In genomic region chr4:7802093-7802726, GRCh38 we compare ENCODE assay signal across 8 cellular contexts.
DNase-seq lines count a peak whose midpoint lies in the region; ATAC-seq lines count a peak whose summit lies in the region.

No MANE protein-coding gene starts in this region.

- ATAC-seq in GM19035 (IDR thresholded peaks at IDR 0.05; ENCODE audit: unreplicated experiment) (peak; percentile 92), HG03378 (IDR thresholded peaks at IDR 0.05; ENCODE audit: unreplicated experiment) (peak; percentile 86)
- ATAC-seq in activated CD8-positive, alpha-beta T cell treated with anti-CD3 and anti-CD28 coated beads, Interleukin-2, amount 10 ng/mL, durations not matched to agents 7 days and 5 days, result peak; percentile 88

- no peak overlapping the region for H2BK15ac ChIP-seq in mesenchymal stem cell (ENCODE audit: low read depth, poor library complexity, severe bottlenecking)

- H3K27me3 ChIP-seq in mesenchymal stem cell (ENCODE audit: control insufficient read depth in 1 of 2, insufficient read depth in 1 of 2, low read length in 2 of 2), result no peaks in the 10 kb centered on the region

- H3K27ac Mint-ChIP-seq in activated CD8-positive, alpha-beta T cell treated with anti-CD3 and anti-CD28 coated beads, Interleukin-2, amount 10 ng/mL, durations not matched to agents 7 days and 5 days, result no peak overlapping the region

- peaks cover 8% of the 10 kb centered on the region for H3K4me1 Mint-ChIP-seq in activated CD8-positive, alpha-beta T cell treated with anti-CD3 and anti-CD28 coated beads, Interleukin-2, amount 10 ng/mL, durations not matched to agents 7 days and 5 days (ENCODE audit: low read depth)

- no peak overlapping the region for H3K4me3 ChIP-seq in mesenchymal stem cell (ENCODE audit: insufficient read depth in 1 of 2, low read depth in 1 of 2, low read length in 2 of 2)

- H3K9ac ChIP-seq in mesenchymal stem cell (ENCODE audit: low read length), result peak overlapping the region; percentile 37

- H3K4me3 Mint-ChIP-seq in activated CD8-positive, alpha-beta T cell treated with anti-CD3 and anti-CD28 coated beads, Interleukin-2, amount 10 ng/mL, durations not matched to agents 7 days and 5 days, result no peak overlapping the region

- H3K14ac ChIP-seq in mesenchymal stem cell (ENCODE audit: low read length in 2 of 2), result no peak overlapping the region

- no peak overlapping the region for H4K8ac ChIP-seq in mesenchymal stem cell (ENCODE audit: low read length)

- peaks cover 19% of the 10 kb centered on the region for H3K4me1 ChIP-seq in mesenchymal stem cell (ENCODE audit: control insufficient read depth, insufficient read depth, low read depth, low read length)

- H3K36me3 Mint-ChIP-seq in activated CD8-positive, alpha-beta T cell treated with anti-CD3 and anti-CD28 coated beads, Interleukin-2, amount 10 ng/mL, durations not matched to agents 7 days and 5 days (ENCODE audit: low read depth), result peaks cover 5% of the 10 kb centered on the region

- WGBS in mesenchymal stem cell, result 100% methylated on average over 1 of the region's 6 CpGs

- no peak overlapping the region for H3K4ac ChIP-seq in mesenchymal stem cell (ENCODE audit: low read depth in 1 of 2, low read length in 2 of 2)

- DNase-seq in CD1c-positive myeloid dendritic cell (ENCODE audit: extremely low spot score) (peak; percentile 81), NCI-H748 treated with DMSO at 0.1 percent for 48 hours (lab: John Stamatoyannopoulos, UW) (peak; percentile 39), mesenchymal stem cell (peak; percentile 84)
- DNase-seq in activated CD8-positive, alpha-beta T cell treated with anti-CD3 and anti-CD28 coated beads, Interleukin-2, amount 10 ng/mL, durations not matched to agents 7 days and 5 days, result peak; percentile 87
- DNase-seq in effector CD8-positive, alpha-beta T cell (lab: John Stamatoyannopoulos, UW), result peak; percentile 31
- peak; percentile 61 to 77 for DNase-seq in stimulated activated CD8-positive, alpha-beta memory T cell treated with anti-CD3 and anti-CD28 coated beads, Interleukin-2, amount 100 ng/mL, for 48 hours (ENCODE audit: low read depth in 2 of 2)

- H3K4me2 ChIP-seq in mesenchymal stem cell (ENCODE audit: low read length, poor library complexity, severe bottlenecking), result no peak overlapping the region

- no peak overlapping the region for H2BK5ac ChIP-seq in mesenchymal stem cell (ENCODE audit: low read depth, low read length, poor library complexity, severe bottlenecking)

- no peaks in the 10 kb centered on the region for H3K9me3 ChIP-seq in mesenchymal stem cell (ENCODE audit: control insufficient read depth, low read length)

- CTCF ChIA-PET in activated CD8-positive, alpha-beta T cell treated with anti-CD3 and anti-CD28 coated beads, Interleukin-2, amount 10 ng/mL, durations not matched to agents 7 days and 5 days (lab: Charles Lee), result interaction anchor here (0.7 to 6.8 kb wide), 54 partner anchors 9 to 976 kb away, joined by 3 to 105 read pairs (median 4); partner anchors contain the start of gene SORCS2

- H3K27me3 Mint-ChIP-seq in activated CD8-positive, alpha-beta T cell treated with anti-CD3 and anti-CD28 coated beads, Interleukin-2, amount 10 ng/mL, durations not matched to agents 7 days and 5 days (ENCODE audit: low read depth), result no peaks in the 10 kb centered on the region

- H3K27ac ChIP-seq in mesenchymal stem cell (ENCODE audit: low read length, poor library complexity, severe bottlenecking), result no peak overlapping the region

- H3K36me3 ChIP-seq in mesenchymal stem cell (ENCODE audit: control insufficient read depth in 1 of 2, insufficient read depth in 2 of 2, low read depth in 1 of 2, low read length in 2 of 2), result peaks cover 43 to 66% of the 10 kb centered on the region in 2 experiments

- peaks cover 33% of the 10 kb centered on the region for H3K79me1 ChIP-seq in mesenchymal stem cell (replicated peaks; ENCODE audit: low read length, poor library complexity, severe bottlenecking)

- no peak overlapping the region for H2BK12ac ChIP-seq in mesenchymal stem cell (ENCODE audit: low read length in 2 of 2)

- POLR2A ChIA-PET in activated CD8-positive, alpha-beta T cell treated with anti-CD3 and anti-CD28 coated beads, Interleukin-2, amount 10 ng/mL, durations not matched to agents 7 days and 5 days (lab: Charles Lee), result interaction anchor here (0.8 kb wide), 1 partner anchor 187 kb away, joined by 3 read pairs; no protein-coding TSS in a partner anchor

- no peak overlapping the region for H3K23ac ChIP-seq in mesenchymal stem cell (ENCODE audit: low read length in 2 of 2)

- no peaks in the 10 kb centered on the region for H3K9me3 Mint-ChIP-seq in activated CD8-positive, alpha-beta T cell treated with anti-CD3 and anti-CD28 coated beads, Interleukin-2, amount 10 ng/mL, durations not matched to agents 7 days and 5 days (ENCODE audit: insufficient read depth)

- no peak overlapping the region for H2BK120ac ChIP-seq in mesenchymal stem cell (ENCODE audit: low read depth, low read length)

- H2AK5ac ChIP-seq in mesenchymal stem cell (ENCODE audit: low read length, severe bottlenecking), result no peak overlapping the region

- H4K91ac ChIP-seq in mesenchymal stem cell (ENCODE audit: low read length), result no peak overlapping the region

- no peak overlapping the region for H2AFZ ChIP-seq in mesenchymal stem cell (ENCODE audit: low read depth, low read length)

- no peak overlapping the region for H3K18ac ChIP-seq in mesenchymal stem cell (ENCODE audit: low read depth in 1 of 2, low read length in 2 of 2)

Comparison
In these comparisons a context has a peak if more than half of its experiments do, and no peak if none do; other contexts are left out.
1. DNase-seq: peak in every context shown above with its lines; median percentile 87 in activated CD8-positive, alpha-beta T cell treated with anti-CD3 and anti-CD28 coated beads, Interleukin-2, amount 10 ng/mL, durations not matched to agents 7 days and 5 days; 84 in mesenchymal stem cell; 81 in CD1c-positive myeloid dendritic cell; 69 in stimulated activated CD8-positive, alpha-beta memory T cell treated with anti-CD3 and anti-CD28 coated beads, Interleukin-2, amount 100 ng/mL, for 48 hours; 39 in NCI-H748 treated with DMSO at 0.1 percent for 48 hours; 31 in effector CD8-positive, alpha-beta T cell.